17 cellular contexts compared by ENCODE assay signal in the genomic region with DNA sequence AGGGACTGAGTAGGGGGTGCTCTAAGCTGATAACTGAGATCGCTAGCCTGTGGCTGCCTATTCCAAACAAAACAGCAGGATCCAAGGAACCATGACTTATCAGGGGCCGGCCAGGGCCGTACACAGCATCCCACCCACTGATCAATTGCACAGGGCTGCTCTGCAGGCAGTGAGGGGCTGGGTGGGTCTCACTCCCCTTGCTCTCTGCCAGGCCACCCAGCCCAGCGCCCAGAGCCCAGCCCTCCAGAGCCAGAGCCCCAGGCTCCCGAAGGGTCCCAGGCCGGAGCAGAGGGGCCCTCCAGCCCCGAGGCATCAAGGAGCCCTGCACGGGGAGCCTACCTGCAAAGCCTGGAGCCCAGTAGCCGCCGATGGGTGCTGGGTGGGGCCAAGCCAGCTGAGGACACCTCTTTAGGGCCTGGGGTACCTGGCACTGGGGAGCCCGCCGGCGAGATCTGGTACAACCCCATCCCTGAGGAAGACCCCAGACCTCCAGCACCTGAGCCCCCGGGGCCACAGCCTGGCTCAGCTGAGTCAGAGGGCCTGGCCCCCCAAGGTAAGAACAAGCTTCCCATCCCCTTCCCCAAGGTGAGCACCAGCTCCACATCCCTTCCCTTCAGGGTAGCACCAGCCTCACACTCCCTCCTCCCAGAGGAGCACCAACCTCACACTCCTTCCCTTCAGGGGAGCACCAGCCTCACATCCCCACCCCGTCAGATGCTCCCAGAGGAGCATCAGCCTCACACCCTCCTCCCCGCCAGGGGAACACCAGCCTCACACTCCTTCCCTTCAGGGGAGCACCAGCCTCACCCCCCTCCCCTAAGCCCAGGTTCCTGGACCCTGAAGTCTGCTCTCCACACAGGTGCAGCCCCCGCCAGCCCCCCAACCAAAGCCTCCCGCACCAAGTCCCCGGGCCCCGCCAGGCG. TPM values are rescaled to one million over a fixed set of nuclear protein-coding genes. Genes with fewer than 3 reads are reported as not detected.
DNase-seq lines count a peak whose midpoint lies in the region; ATAC-seq, FAIRE-seq and TF ChIP-seq lines count a peak whose summit lies in the region.
"Had no signal": no experiment of that assay in that cellular context is flagged by ENCODE, and none has a peak within 500 bp of the region (broad histone marks: within the 10 kb centered on the region; RNA-seq: fewer than 3 reads in every experiment).

No MANE protein-coding gene starts in this region.

- no peak overlapping the region for H3K4ac ChIP-seq in H1 (replicated peaks; ENCODE audit: insufficient read length, low read depth, low read length)

- peak overlapping the region; percentile 86; the same call in 1 of the 2 replicates for H2AK5ac ChIP-seq in H1 (ENCODE audit: low read depth, low read length)

- H2BK5ac ChIP-seq in H1 (ENCODE audit: low read depth, low read length): peak overlapping the region; percentile 93; the same call in 1 of the 2 replicates

- TF ChIP-seq CTCF in heart right ventricle (IDR thresholded peaks at IDR 0.05): no peak
- no peak for TF ChIP-seq CTCF in H1 (IDR thresholded peaks at IDR 0.05; ENCODE audit: control extremely low read depth in 1 of 3, insufficient read depth in 1 of 3, low read depth in 1 of 3, low read length in 3 of 3)
- TF ChIP-seq CTCF in neural crest cell (conservative IDR thresholded peaks at IDR 0.05): no peak
- no peak for TF ChIP-seq CTCF in uterus (IDR thresholded peaks at IDR 0.05)

- intact Hi-C loops in heart right ventricle (cut with DNase I) (loop anchor here in 3 of 10 donors (10.0 kb wide), 3 partner anchors 136 to 346 kb away; no protein-coding TSS in a partner anchor), Right ventricle myocardium inferior (cut with DNase I) (no loop called here), uterus (cut with DNase I; ENCODE audit: low total_unique reads) (no loop called here)

- H4K91ac ChIP-seq in H1 (replicated peaks; ENCODE audit: insufficient read length, low read length): no peak overlapping the region

- peaks cover 0 to 6% of the 10 kb centered on the region in 2 experiments for H4K20me1 ChIP-seq in H1 (replicated peaks in 1 of 2; ENCODE audit: control insufficient read depth in 1 of 2, insufficient read depth in 2 of 2, low read length in 2 of 2)

- H2AFZ ChIP-seq in H1 (ENCODE audit: low read length): no peak overlapping the region

- TF ChIP-seq POLR2A in H1 (IDR thresholded peaks at IDR 0.05; ENCODE audit: control extremely low read depth in 1 of 2, low read depth in 2 of 2, low read length in 2 of 2): no peak
- TF ChIP-seq POLR2A in uterus (IDR thresholded peaks at IDR 0.05): no peak

- no peak overlapping the region for H2BK120ac ChIP-seq in H1 (replicated peaks; ENCODE audit: low read depth, low read length)

- H4K5ac ChIP-seq in H1 (ENCODE audit: insufficient read length, low read depth, low read length): no peak overlapping the region

- CTCF ChIA-PET in H1 (lab: Charles Lee; ENCODE audit: partially characterized antibody): interaction anchor here (1.1 to 3.2 kb wide), 4 partner anchors 9 to 69 kb away, joined by 3 to 16 read pairs (median 4); no protein-coding TSS in a partner anchor

- H3K27ac ChIP-seq in heart right ventricle (peak overlapping the region in 9 of 10 donors; percentile 91 to 98 (median 97)), H1 (ENCODE audit: low read depth, low read length) (no peak overlapping the region; the same call in 1 of the 2 replicates), uterus (peak overlapping the region; percentile 95 to 97), small intestine (ENCODE audit: low read depth in 1 of 2, low read length in 1 of 2) (peak overlapping the region in 1 of 2 donors; percentile 75)

- H3K27me3 Mint-ChIP-seq in neural crest cell (ENCODE audit: low read depth): peaks cover 2% of the 10 kb centered on the region

- H3K9me3 Mint-ChIP-seq in neural crest cell: peaks cover 8% of the 10 kb centered on the region

- H2BK20ac ChIP-seq in H1 (ENCODE audit: low read length): no peak overlapping the region

- H2BK12ac ChIP-seq in H1 (ENCODE audit: low read depth, low read length): peak overlapping the region; percentile 84; the same call in 1 of the 2 replicates

- H3K56ac ChIP-seq in H1 (replicated peaks; ENCODE audit: insufficient read length, low read depth, low read length): no peak overlapping the region

- peaks cover 15% of the 10 kb centered on the region for H3K4me1 Mint-ChIP-seq in neural crest cell

- no peak overlapping the region for H4K8ac ChIP-seq in H1 (ENCODE audit: extremely low read depth, insufficient read depth, low read length)

- H3K79me2 ChIP-seq in H1 (ENCODE audit: control insufficient read depth in 1 of 2, insufficient read depth in 2 of 2, low read length in 2 of 2): peaks cover 0 to 11% of the 10 kb centered on the region in 2 experiments; a peak in 2 of 4 replicates
- H3K79me2 ChIP-seq: parathyroid adenoma had no signal

- ATAC-seq in heart right ventricle (no peak), Right ventricle myocardium inferior (no peak), GM19397 (IDR thresholded peaks at IDR 0.05; ENCODE audit: unreplicated experiment) (no peak)

- peak overlapping the region; percentile 82 to 89 for H3K4me2 ChIP-seq in H1 (ENCODE audit: insufficient read depth in 1 of 2, low read depth in 2 of 2, low read length in 2 of 2)

- H3K27me3 ChIP-seq in heart right ventricle (peaks cover 0 to 20% (median 0%) of the 10 kb centered on the region in 7 donors), H1 (replicated peaks in 1 of 4; ENCODE audit: control insufficient read depth in 3 of 4, extremely low read depth in 1 of 4, insufficient read depth in 3 of 4, low read length in 3 of 4) (no peaks in the 10 kb centered on the region), uterus (no peaks in the 10 kb centered on the region), small intestine (ENCODE audit: control insufficient read depth in 2 of 2, insufficient read depth in 2 of 2, low read length in 2 of 2) (no peaks in the 10 kb centered on the region)

- H3K36me3 Mint-ChIP-seq in neural crest cell (ENCODE audit: low read depth): peaks cover 17% of the 10 kb centered on the region

- peak overlapping the region; percentile 79 for H3K4me3 Mint-ChIP-seq in neural crest cell
- H3K4me3 Mint-ChIP-seq: activated CD4-positive, alpha-beta memory T cell treated with anti-CD3 and anti-CD28 coated beads for 36 hours; T-helper 2 cell treated with Interferon-gamma antibody and Interleukin-4, amounts not matched to agents 5 μg/mL and 100 μg/mL, for 36 hours had no signal

- H3K9ac ChIP-seq in H1 (replicated peaks in 1 of 4; ENCODE audit: extremely low read depth in 1 of 4, low read depth in 3 of 4, low read length in 3 of 4): no peak overlapping the region
- H3K9ac ChIP-seq: parathyroid adenoma had no signal

- H3K14ac ChIP-seq in H1 (ENCODE audit: insufficient read length): no peak overlapping the region

- DNase-seq in heart right ventricle: no peak
- DNase-seq in Right ventricle myocardium inferior (ENCODE audit: missing footprints): no peak
- DNase-seq in H1 (ENCODE audit: low read depth in 1 of 2, low spot score in 2 of 2): no peak
- DNase-seq in neural crest cell (ENCODE audit: low read depth, low spot score): no peak
- no peak for DNase-seq in uterus
- no peak for DNase-seq in A172 (ENCODE audit: low spot score)
- no peak for DNase-seq in small intestine
- DNase-seq: ACHN; activated CD4-positive, alpha-beta memory T cell treated with anti-CD3 and anti-CD28 coated beads for 36 hours; DND-41; KG1; NCI-H1930 had no signal

- WGBS in heart right ventricle, 2 donors: 86 to 89% methylated on average over 21 of the region's 21 CpGs
- WGBS in H1 (ENCODE audit: extremely low coverage in 1 of 2, insufficient coverage in 1 of 2, insufficient read length in 1 of 2, insufficient replicate concordance in 2 of 2, low coverage in 1 of 2, low lambda C conversion rate in 2 of 2, missing lambda C conversion rate in 1 of 2), 2 experiments: 92% methylated on average over 16 of the region's 21 CpGs; no CpG with 5 or more reads in 1 of the 2 experiments
- WGBS in small intestine, 3 donors: 59 to 80% (median 61%) methylated on average over 21 of the region's 21 CpGs

- no peaks in the 10 kb centered on the region; the same call in 1 of the 2 replicates for H3K79me1 ChIP-seq in H1 (ENCODE audit: low read depth, low read length)

- no peak overlapping the region for H3K27ac Mint-ChIP-seq in neural crest cell (ENCODE audit: unreplicated experiment)
- H3K27ac Mint-ChIP-seq: activated CD4-positive, alpha-beta memory T cell treated with anti-CD3 and anti-CD28 coated beads for 36 hours; T-helper 2 cell treated with Interferon-gamma antibody and Interleukin-4, amounts not matched to agents 5 μg/mL and 100 μg/mL, for 36 hours had no signal

- no peak for TF ChIP-seq RAD21 in H1 (IDR thresholded peaks at IDR 0.05 in 1 of 2, conservative IDR thresholded peaks at IDR 0.05 in 1 of 2; ENCODE audit: low read depth in 2 of 2, low read length in 2 of 2)

- H3K23me2 ChIP-seq in H1 (ENCODE audit: low read depth, low read length): peaks cover 13% of the 10 kb centered on the region

- H3K36me3 ChIP-seq in heart right ventricle (peaks cover 0 to 54% (median 40%) of the 10 kb centered on the region in 9 donors), H1 (ENCODE audit: control insufficient read depth in 2 of 4, insufficient read depth in 4 of 4, low read length in 3 of 4) (peaks cover 15 to 49% (median 33%) of the 10 kb centered on the region in 4 experiments), uterus (no peaks in the 10 kb centered on the region), small intestine (ENCODE audit: control insufficient read depth in 2 of 2, insufficient read depth in 2 of 2, low read length in 2 of 2) (peaks cover 0 to 3% of the 10 kb centered on the region in 2 donors)

- H3K23ac ChIP-seq in H1 (ENCODE audit: insufficient read length): no peak overlapping the region

- TF ChIP-seq EP300 in H1 (IDR thresholded peaks at IDR 0.05; ENCODE audit: borderline replicate concordance in 1 of 2, low read depth in 2 of 2, low read length in 2 of 2): no peak

- H3K4me1 ChIP-seq in heart right ventricle (peaks cover 0 to 26% (median 17%) of the 10 kb centered on the region in 9 donors), H1 (replicated peaks in 1 of 4; ENCODE audit: control insufficient read depth in 3 of 4, insufficient read depth in 4 of 4, low read length in 3 of 4) (peaks cover 4 to 10% (median 6%) of the 10 kb centered on the region in 4 experiments), uterus (peaks cover 0 to 10% of the 10 kb centered on the region in 2 donors), small intestine (ENCODE audit: control insufficient read depth in 2 of 2, insufficient read depth in 1 of 2, low read depth in 1 of 2, low read length in 1 of 2) (no peaks in the 10 kb centered on the region)

- no peak overlapping the region for H3K18ac ChIP-seq in H1 (ENCODE audit: extremely low read depth, low read length)

- POLR2A ChIA-PET in H1 (lab: Charles Lee; ENCODE audit: partially characterized antibody): interaction anchor here (1.1 to 7.9 kb wide), 7 partner anchors 9 to 310 kb away, joined by 4 to 67 read pairs (median 7); a partner anchor contains a TSS

- H3K4me3 ChIP-seq in heart right ventricle (peak overlapping the region in 7 of 10 donors; percentile 74 to 96 (median 93)), H1 (ENCODE audit: extremely low read depth in 1 of 4, insufficient read depth in 2 of 4, low read depth in 3 of 4, low read length in 4 of 4) (0 out of 8 replicates have a peak overlapping the region, but pooled peaks of 1 of the 4 experiments have one; percentile 96), uterus (no peak overlapping the region), small intestine (ENCODE audit: low read depth in 1 of 2, low read length in 2 of 2) (no peak overlapping the region)

- FAIRE-seq in H1 (lab: Jason Lieb, UNC) (no peak), small intestine (lab: Jason Lieb, UNC) (no peak)
- FAIRE-seq: frontal cortex had no signal

- 0 out of 2 replicates have a peak overlapping the region, but pooled peaks have one; percentile 61 for H2BK15ac ChIP-seq in H1 (ENCODE audit: low read length)

- H3K9me3 ChIP-seq in heart right ventricle (peaks cover 0 to 11% (median 5%) of the 10 kb centered on the region in 11 donors), H1 (ENCODE audit: insufficient read depth in 2 of 2, low read depth in 1 of 2, low read length in 1 of 2) (peaks cover 4 to 9% of the 10 kb centered on the region in 2 experiments; a peak in 3 of 4 replicates), uterus (no peaks in the 10 kb centered on the region), small intestine (ENCODE audit: control insufficient read depth, low read depth) (no peaks in the 10 kb centered on the region)

RNA-seq across cellular contexts. Expression of a gene that starts 1.9 kb away (rescaled TPM):
- total RNA-seq in heart right ventricle (10 to 100 TPM; 11.5 to 17.1 (median 13.1) TPM), Right ventricle myocardium inferior (15.7 TPM), neural crest cell (23.8 and 24.7 TPM in 2 replicates), uterus (10 to 100 TPM; 15.4 to 60.9 (median 22.8) TPM)
- polyA plus RNA-seq in heart right ventricle (10 to 100 TPM in 1 of 2 donors, 1 to 10 TPM in 1; 9.4 to 12.9 TPM), H1 (2011; rRNA removed) (12.0 and 16.1 TPM in 2 replicates), small intestine (1 to 10 TPM in 2 of 3 donors, under 1 TPM in 1; 0.45 to 5.4 (median 1.9) TPM)
- total RNA-seq in H1 (2021; fragmentation: NEBNext Ultra II Directional; extraction: Animal tissue kit (Norgen Biotek cat#: 25700)): 16.8 and 17.7 TPM in 2 replicates
- 11.1 TPM for polyA plus RNA-seq in H1 (2011; cell fraction: cytosol; rRNA removed)
- polyA plus RNA-seq in H1 (2011; cell fraction: nucleus; rRNA removed): 38.2 TPM
- polyA plus RNA-seq in H1 (2012, experiment 1 of 2): 7.5 to 11.4 TPM (median 10.6 TPM) in 4 replicates
- 9.2 TPM for polyA plus RNA-seq in H1 (2012, experiment 2 of 2)
- 8.5 TPM for polyA plus RNA-seq in H1 (2013, experiment 1 of 2)
- polyA plus RNA-seq in H1 (2013, experiment 2 of 2): 8.7 TPM
- polyA minus RNA-seq in H1 (2011; rRNA and poly(A)+ RNA removed): 5.5 and 7.4 TPM in 2 replicates
- polyA minus RNA-seq in H1 (2011; cell fraction: cytosol; rRNA and poly(A)+ RNA removed): 11.4 TPM
- polyA minus RNA-seq in H1 (2011; cell fraction: nucleus; rRNA and poly(A)+ RNA removed): 15.4 TPM
- total RNA-seq in A172 (2014; rRNA removed; shearing (Covaris generic)): 61.6 and 65.7 TPM in 2 replicates
- total RNA-seq: OCI-LY7 had no signal

RNA-seq across cellular contexts. Expression of a gene that starts 27.1 kb away (rescaled TPM):
- not detected for total RNA-seq in heart right ventricle
- not detected for polyA plus RNA-seq in heart right ventricle
- total RNA-seq in Right ventricle myocardium inferior: not detected
- total RNA-seq in H1 (2021; fragmentation: NEBNext Ultra II Directional; extraction: Animal tissue kit (Norgen Biotek cat#: 25700)): not detected in 2 replicates
- polyA plus RNA-seq in H1 (2011; rRNA removed): not detected in 2 replicates
- polyA plus RNA-seq in H1 (2011; cell fraction: cytosol; rRNA removed): not detected
- not detected for polyA plus RNA-seq in H1 (2011; cell fraction: nucleus; rRNA removed)
- not detected in 4 replicates for polyA plus RNA-seq in H1 (2012, experiment 1 of 2)
- polyA plus RNA-seq in H1 (2012, experiment 2 of 2): not detected
- not detected for polyA plus RNA-seq in H1 (2013, experiment 1 of 2)
- polyA plus RNA-seq in H1 (2013, experiment 2 of 2): not detected
- polyA minus RNA-seq in H1 (2011; rRNA and poly(A)+ RNA removed): not detected in 2 replicates
- polyA minus RNA-seq in H1 (2011; cell fraction: cytosol; rRNA and poly(A)+ RNA removed): not detected
- polyA minus RNA-seq in H1 (2011; cell fraction: nucleus; rRNA and poly(A)+ RNA removed): not detected
- total RNA-seq in neural crest cell: not detected in 2 replicates
- not detected for total RNA-seq in uterus
- not detected in 2 replicates for total RNA-seq in A172 (2014; rRNA removed; shearing (Covaris generic))
- polyA plus RNA-seq in small intestine: not detected
- total RNA-seq: activated CD4-positive, alpha-beta memory T cell treated with anti-CD3 and anti-CD28 coated beads for 36 hours; OCI-LY7 had no signal

RNA-seq across cellular contexts. Expression of a gene that starts 59.8 kb away (rescaled TPM):
- total RNA-seq in heart right ventricle: not detected
- polyA plus RNA-seq in heart right ventricle: not detected
- total RNA-seq in Right ventricle myocardium inferior: not detected
- not detected in 2 replicates for total RNA-seq in H1 (2021; fragmentation: NEBNext Ultra II Directional; extraction: Animal tissue kit (Norgen Biotek cat#: 25700))
- not detected in 2 replicates for polyA plus RNA-seq in H1 (2011; rRNA removed)
- not detected for polyA plus RNA-seq in H1 (2011; cell fraction: cytosol; rRNA removed)
- not detected for polyA plus RNA-seq in H1 (2011; cell fraction: nucleus; rRNA removed)
- polyA plus RNA-seq in H1 (2012, experiment 1 of 2): not detected in 4 replicates
- not detected for polyA plus RNA-seq in H1 (2012, experiment 2 of 2)
- not detected for polyA plus RNA-seq in H1 (2013, experiment 1 of 2)
- polyA plus RNA-seq in H1 (2013, experiment 2 of 2): not detected
- not detected in 2 replicates for polyA minus RNA-seq in H1 (2011; rRNA and poly(A)+ RNA removed)
- not detected for polyA minus RNA-seq in H1 (2011; cell fraction: cytosol; rRNA and poly(A)+ RNA removed)
- not detected for polyA minus RNA-seq in H1 (2011; cell fraction: nucleus; rRNA and poly(A)+ RNA removed)
- not detected in 2 replicates for total RNA-seq in neural crest cell
- not detected for total RNA-seq in uterus
- not detected in 2 replicates for total RNA-seq in A172 (2014; rRNA removed; shearing (Covaris generic))
- not detected for polyA plus RNA-seq in small intestine
- total RNA-seq: activated CD4-positive, alpha-beta memory T cell treated with anti-CD3 and anti-CD28 coated beads for 36 hours; frontal cortex; OCI-LY7 had no signal

Comparison
In these comparisons a context has a peak if more than half of its experiments do, and no peak if none do; other contexts are left out.
1. H3K4me3 ChIP-seq: peak in heart right ventricle (7 of 10); none in uterus (0 of 2) and small intestine (0 of 2).